ENCODE assay signal across 21 cellular contexts in genomic region chr9:79165006-79165405, GRCh38.
DNase-seq lines count a peak whose midpoint lies in the region; ATAC-seq and TF ChIP-seq lines count a peak whose summit lies in the region.
"Had no signal": no experiment of that assay in that cellular context is flagged by ENCODE, and none has a peak within 500 bp of the region (broad histone marks: within the 10 kb centered on the region; RNA-seq: fewer than 3 reads in every experiment).

No MANE protein-coding gene starts in this region.

- H3K9me3 Mint-ChIP-seq in type B pancreatic cell, result peaks cover 5% of the 10 kb centered on the region
- H3K9me3 Mint-ChIP-seq: activated T-helper 1 cell treated with anti-CD3 and anti-CD28 coated beads, Interleukin-12 subunit alpha, Interleukin-12 subunit beta, Interleukin-2, Interleukin-4 antibody, amounts not matched to agents 30 ng/mL and 10 ng/mL and 1 ng/mL, durations not matched to agents 14 hours and 24 hours and 36 hours had no signal

- TF ChIP-seq RAD21 in SK-N-SH (IDR thresholded peaks at IDR 0.05; ENCODE audit: low read length), result no peak

- H3K27ac Mint-ChIP-seq in type B pancreatic cell, result peak overlapping the region; percentile 42
- H3K27ac Mint-ChIP-seq: activated T-helper 1 cell treated with anti-CD3 and anti-CD28 coated beads, Interleukin-12 subunit alpha, Interleukin-12 subunit beta, Interleukin-2, Interleukin-4 antibody, amounts not matched to agents 30 ng/mL and 10 ng/mL and 1 ng/mL, durations not matched to agents 14 hours and 24 hours and 36 hours; CD14-positive monocyte; T-helper 17 cell had no signal

- H3K36me3 ChIP-seq in SK-N-SH (replicated peaks in 1 of 2; ENCODE audit: control insufficient read depth in 1 of 2, insufficient read depth in 2 of 2, low read length in 1 of 2), result no peaks in the 10 kb centered on the region
- H3K36me3 ChIP-seq: gastroesophageal sphincter, stomach had no signal

- TF ChIP-seq CTCF in SK-N-SH (IDR thresholded peaks at IDR 0.05), result no peak
- TF ChIP-seq CTCF in type B pancreatic cell (conservative IDR thresholded peaks at IDR 0.05), result no peak

- 76% methylated on average over 5 of the region's 5 CpGs for WGBS in SK-N-SH (ENCODE audit: low lambda C conversion rate)

- 0 out of 2 replicates have a peak overlapping the region, but pooled peaks have one; percentile 39 for H2AFZ ChIP-seq in SK-N-SH (ENCODE audit: low read depth)

- peaks cover 22% of the 10 kb centered on the region for H3K27me3 Mint-ChIP-seq in type B pancreatic cell
- H3K27me3 Mint-ChIP-seq: T-helper 17 cell had no signal

- no peaks in the 10 kb centered on the region for H3K79me2 ChIP-seq in SK-N-SH (ENCODE audit: insufficient read depth)

- TF ChIP-seq EP300 in SK-N-SH (IDR thresholded peaks at IDR 0.05; ENCODE audit: borderline replicate concordance in 1 of 2, low read depth in 1 of 2, low read length in 1 of 2), result no peak

- ATAC-seq in SK-N-SH treated with all-trans-retinoic acid at 6 μM for 48 hours (no peak), esophagus mucosa (peak; percentile 88), HG02623 (IDR thresholded peaks at IDR 0.05; ENCODE audit: unreplicated experiment) (no peak)
- ATAC-seq: gastroesophageal sphincter, left lobe of liver, right cardiac atrium, T-helper 17 cell had no signal

- H3K36me3 Mint-ChIP-seq in type B pancreatic cell, result peaks cover 5% of the 10 kb centered on the region
- H3K36me3 Mint-ChIP-seq: CD14-positive monocyte had no signal

- H3K4me1 ChIP-seq in SK-N-SH (ENCODE audit: control insufficient read depth in 1 of 2, insufficient read depth in 2 of 2, low read depth in 1 of 2, low read length in 1 of 2), result no peaks in the 10 kb centered on the region
- H3K4me1 ChIP-seq: gastroesophageal sphincter had no signal

- no peaks in the 10 kb centered on the region for H3K9me3 ChIP-seq in SK-N-SH

- no peak overlapping the region for H3K27ac ChIP-seq in SK-N-SH (ENCODE audit: low read depth in 2 of 2, low read length in 1 of 2)
- H3K27ac ChIP-seq: gastroesophageal sphincter, stomach had no signal

- POLR2A ChIA-PET in SK-N-SH (lab: Yijun Ruan, JAX), result no interaction called here

- no peak overlapping the region for H3K4me3 ChIP-seq in SK-N-SH (ENCODE audit: low read depth in 2 of 2, low read length in 1 of 2)
- H3K4me3 ChIP-seq: gastroesophageal sphincter, stomach had no signal

- no peaks in the 10 kb centered on the region for H4K20me1 ChIP-seq in SK-N-SH (ENCODE audit: insufficient read depth)

- H3K9me2 ChIP-seq in SK-N-SH, result no peaks in the 10 kb centered on the region

- H3K4me3 Mint-ChIP-seq in type B pancreatic cell, result no peak overlapping the region
- H3K4me3 Mint-ChIP-seq: activated T-helper 1 cell treated with anti-CD3 and anti-CD28 coated beads, Interleukin-12 subunit alpha, Interleukin-12 subunit beta, Interleukin-2, Interleukin-4 antibody, amounts not matched to agents 30 ng/mL and 10 ng/mL and 1 ng/mL, durations not matched to agents 14 hours and 24 hours and 36 hours; CD14-positive monocyte; T-helper 17 cell had no signal

- no peak overlapping the region for H3K9ac ChIP-seq in SK-N-SH

- H3K4me1 Mint-ChIP-seq in type B pancreatic cell (ENCODE audit: unreplicated experiment), result peaks cover 21% of the 10 kb centered on the region
- H3K4me1 Mint-ChIP-seq: T-helper 17 cell had no signal

- CTCF ChIA-PET in SK-N-SH (lab: Yijun Ruan, JAX), result interaction anchor here (0.7 kb wide), 1 partner anchor 36 kb away, joined by 3 read pairs; no protein-coding TSS in a partner anchor

- no peaks in the 10 kb centered on the region for H3F3A ChIP-seq in SK-N-SH (replicated peaks; ENCODE audit: insufficient read depth)

- no peak for DNase-seq in SK-N-SH
- peak; percentile 24 for DNase-seq in OCI-M1 (lab: John Stamatoyannopoulos, UW)
- no peak for DNase-seq in type B pancreatic cell (ENCODE audit: extremely low spot score, unreplicated experiment)
- no peak for DNase-seq in GM19238 (ENCODE audit: insufficient read length, low spot score)
- no peak for DNase-seq in NCI-H1105 treated with DMSO at 0.1 percent for 48 hours (lab: John Stamatoyannopoulos, UW)
- DNase-seq: activated CD4-positive, CD25-positive, alpha-beta regulatory T cell; DMS53; effector CD4-positive, alpha-beta T cell; NCI-H1417; occipital lobe; right cardiac atrium; stimulated activated CD4-positive, alpha-beta T cell treated with anti-CD3 and anti-CD28 coated beads, Interleukin-1b, Interleukin-23, amount 100 ng/mL, for 48 hours; T-helper 17 cell had no signal

- H3K27me3 ChIP-seq in SK-N-SH (ENCODE audit: insufficient read depth), result no peaks in the 10 kb centered on the region
- H3K27me3 ChIP-seq: gastroesophageal sphincter, stomach had no signal

- no peak overlapping the region for H3K4me2 ChIP-seq in SK-N-SH

TF ChIP-seq in SK-N-SH, 30 proteins besides CTCF, POLR2A, EP300 and RAD21:
- TF ChIP-seq ELF1 (IDR thresholded peaks at IDR 0.05) (no peak), NRF1 (IDR thresholded peaks at IDR 0.05; ENCODE audit: low read depth, low read length) (no peak), USF1 (IDR thresholded peaks at IDR 0.05; ENCODE audit: borderline replicate concordance, low read depth) (peak; percentile 71; the same call in 1 of the 2 replicates)
TF ChIP-seq in SK-N-SH: peak in this region for 1.

TF ChIP-seq in SK-N-SH treated with all-trans-retinoic acid at 6 μM for 48 hours, 23 proteins besides CTCF, POLR2A, EP300 and RAD21:
- no peak for TF ChIP-seq ZNF70 (CRISPR knock-in tag; IDR thresholded peaks at IDR 0.05)
- TF ChIP-seq OSR1 (CRISPR knock-in tag; IDR thresholded peaks at IDR 0.05), result no peak
- TF ChIP-seq SNAI2 (CRISPR knock-in tag; IDR thresholded peaks at IDR 0.05), result no peak
- TF ChIP-seq TOX (CRISPR knock-in tag; IDR thresholded peaks at IDR 0.05; ENCODE audit: borderline replicate concordance), result no peak
- no peak for TF ChIP-seq PPARA (CRISPR knock-in tag; IDR thresholded peaks at IDR 0.05; ENCODE audit: borderline replicate concordance)
- no peak for TF ChIP-seq GLIS3 (CRISPR knock-in tag; IDR thresholded peaks at IDR 0.05)
- TF ChIP-seq ZNF565 (CRISPR knock-in tag; conservative IDR thresholded peaks at IDR 0.05; ENCODE audit: low read depth), result no peak
- no peak for TF ChIP-seq ARNTL (CRISPR knock-in tag; IDR thresholded peaks at IDR 0.05; ENCODE audit: borderline replicate concordance, low read depth)
- no peak for TF ChIP-seq CREB5 (CRISPR knock-in tag; IDR thresholded peaks at IDR 0.05; ENCODE audit: low read depth)
- TF ChIP-seq CSDC2 (CRISPR knock-in tag; IDR thresholded peaks at IDR 0.05), result no peak
- TF ChIP-seq ISL1 (CRISPR knock-in tag; IDR thresholded peaks at IDR 0.05), result no peak
- TF ChIP-seq ZNF8 (CRISPR knock-in tag; IDR thresholded peaks at IDR 0.05), result no peak
- no peak for TF ChIP-seq ESRRG (CRISPR knock-in tag; IDR thresholded peaks at IDR 0.05)
- no peak for TF ChIP-seq CSRNP3 (CRISPR knock-in tag; IDR thresholded peaks at IDR 0.05)
- no peak for TF ChIP-seq TSHZ2 (CRISPR knock-in tag; IDR thresholded peaks at IDR 0.05)
